ENCODE assay signal across 23 cellular contexts in genomic region chr3:72340056-72340455, GRCh38.
"Had no signal": no experiment of that assay in that cellular context is flagged by ENCODE, and none has a peak within 500 bp of the region (broad histone marks: within the 10 kb centered on the region; RNA-seq: fewer than 3 reads in every experiment).

No MANE protein-coding gene starts in this region.

- H3K27me3 ChIP-seq: Peyer's patch had no signal

- ATAC-seq: activated CD8-positive, alpha-beta T cell treated with anti-CD3 and anti-CD28 coated beads, Interleukin-2, amount 10 ng/mL, durations not matched to agents 7 days and 5 days; WTC11 had no signal

- H3K4me3 ChIP-seq: Peyer's patch had no signal

- DNase-seq: activated CD4-positive, alpha-beta T cell treated with anti-CD3 and anti-CD28 coated beads for 48 hours; activated CD4-positive, alpha-beta T cell treated with anti-CD3 and anti-CD28 coated beads, Interleukin-2, amount 50 U/mL, for 4 hours; activated CD4-positive, CD25-positive, alpha-beta regulatory T cell treated with anti-CD3 and anti-CD28 coated beads, Interleukin-2, amount 50 U/mL, for 72 hours; activated CD8-positive, alpha-beta memory T cell treated with anti-CD3 and anti-CD28 coated beads, Interleukin-2, amount 50 U/mL, for 48 hours; activated CD8-positive, alpha-beta T cell treated with anti-CD3 and anti-CD28 coated beads, Interleukin-2, amount 10 ng/mL, durations not matched to agents 7 days and 5 days; activated gamma-delta T cell treated with Interleukin-2 at 50 U/mL for 16 hours; activated naive CD4-positive, alpha-beta T cell treated with anti-CD3 and anti-CD28 coated beads, Interleukin-2, amount 10 ng/mL, durations not matched to agents 7 days and 5 days; activated naive CD8-positive, alpha-beta T cell treated with anti-CD3 and anti-CD28 coated beads for 36 hours; activated T-cell treated with anti-CD3 and anti-CD28 coated beads, Interleukin-2, amount 50 U/mL, for 1 hour; cerebellar nuclear complex; KG1; NCI-H1092; NCI-H1930; NCI-H2227 treated with DMSO at 0.1 percent for 48 hours; NCI-H446 treated with DMSO at 0.1 percent for 48 hours; NCI-H774; NK-92 treated with Interleukin-12 subunit alpha and Interleukin-12 subunit beta, amount 100 ng/mL, for 24 hours; OCI-M1; Peyer's patch; SHP77 treated with DMSO at 0.1 percent for 48 hours; T-helper 17 cell; T-helper 9 cell had no signal

- H3K9me3 ChIP-seq: Peyer's patch had no signal

- H3K36me3 ChIP-seq: Peyer's patch had no signal
